In the genomic region with DNA sequence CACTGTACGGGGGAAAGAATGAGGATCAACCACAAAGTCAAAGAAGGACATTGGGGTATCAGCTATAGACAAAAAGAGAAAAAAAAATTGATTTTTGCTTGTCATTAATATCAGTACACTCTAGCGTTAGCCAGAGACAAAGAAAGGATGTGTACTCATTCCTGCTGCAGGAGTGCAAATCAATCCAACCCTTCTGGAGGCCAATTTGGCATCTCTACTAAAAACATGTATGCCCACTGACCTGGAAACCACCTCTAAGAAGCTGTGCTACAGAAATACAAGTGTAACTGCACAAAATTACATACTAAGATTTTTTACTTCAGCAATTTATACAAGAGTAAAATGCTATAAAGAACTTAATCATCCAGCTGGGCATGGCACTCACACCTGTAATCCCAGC, we compare ENCODE assay signal across 18 cellular contexts. TPM values are rescaled to one million over a fixed set of nuclear protein-coding genes. Genes with fewer than 3 reads are reported as not detected.
DNase-seq lines count a peak whose midpoint lies in the region; ATAC-seq and TF ChIP-seq lines count a peak whose summit lies in the region.
"Had no signal": no experiment of that assay in that cellular context is flagged by ENCODE, and none has a peak within 500 bp of the region (broad histone marks: within the 10 kb centered on the region; RNA-seq: fewer than 3 reads in every experiment).

No MANE protein-coding gene starts in this region.

- H3K27me3 Mint-ChIP-seq in effector memory CD8-positive, alpha-beta T cell: no peaks in the 10 kb centered on the region
- H3K27me3 Mint-ChIP-seq: CD4-positive, alpha-beta T cell; CD8-positive, alpha-beta memory T cell had no signal

- peak; percentile 7 for DNase-seq in Ammon's horn (ENCODE audit: low spot score)
- peak; percentile 49 for DNase-seq in astrocyte of the hippocampus (ENCODE audit: low read depth, low spot score)
- no peak for DNase-seq in left lobe of liver (ENCODE audit: low spot score)
- no peak for DNase-seq in effector memory CD8-positive, alpha-beta T cell
- DNase-seq in mesenteric fat pad (ENCODE audit: low spot score): no peak
- DNase-seq: BE2C; CD4-positive, alpha-beta T cell; CD8-positive, alpha-beta memory T cell; DMS 273 treated with DMSO at 0.1 percent for 48 hours; DMS79; EL; GDM1; GM23248; H7; HCEC 1CT had no signal

- H3K4me1 Mint-ChIP-seq in effector memory CD8-positive, alpha-beta T cell (ENCODE audit: low read depth in 2 of 2): peaks cover 0 to 2% of the 10 kb centered on the region in 2 donors
- H3K4me1 Mint-ChIP-seq: CD14-positive monocyte; CD8-positive, alpha-beta memory T cell had no signal

- H3K9me3 Mint-ChIP-seq in effector memory CD8-positive, alpha-beta T cell: no peaks in the 10 kb centered on the region
- H3K9me3 Mint-ChIP-seq: CD4-positive, alpha-beta T cell; CD8-positive, alpha-beta memory T cell had no signal

- ATAC-seq in left lobe of liver: peak; percentile 55
- ATAC-seq in effector memory CD8-positive, alpha-beta T cell (replicated peaks): no peak
- no peak for ATAC-seq in GM18505 (IDR thresholded peaks at IDR 0.05; ENCODE audit: unreplicated experiment)
- ATAC-seq: GM12878 had no signal

- no peak overlapping the region for H3K27ac Mint-ChIP-seq in effector memory CD8-positive, alpha-beta T cell
- H3K27ac Mint-ChIP-seq: CD4-positive, alpha-beta T cell had no signal

- peaks cover 45% of the 10 kb centered on the region for H3K36me3 Mint-ChIP-seq in effector memory CD8-positive, alpha-beta T cell (ENCODE audit: insufficient read depth)

- no peak overlapping the region for H3K4me3 Mint-ChIP-seq in effector memory CD8-positive, alpha-beta T cell
- H3K4me3 Mint-ChIP-seq: CD14-positive monocyte; CD4-positive, alpha-beta T cell; CD8-positive, alpha-beta memory T cell had no signal

- no peak for TF ChIP-seq POLR2A in GM18505 (IDR thresholded peaks at IDR 0.05; ENCODE audit: borderline replicate concordance, extremely low read depth, insufficient read depth, insufficient read length)

RNA-seq across cellular contexts. Expression of a gene that starts 13.6 kb away (rescaled TPM):
- 31.6 TPM for total RNA-seq in left lobe of liver
- total RNA-seq in mesenteric fat pad: 48.0 TPM

RNA-seq across cellular contexts. Expression of a gene that starts 27.5 kb away (rescaled TPM):
- total RNA-seq in left lobe of liver (21.5 TPM), mesenteric fat pad (31.0 TPM)
- total RNA-seq: CD4-positive, alpha-beta T cell; CD8-positive, alpha-beta memory T cell had no signal

RNA-seq across cellular contexts. Expression of a gene that starts 33.6 kb away (rescaled TPM):
- total RNA-seq in left lobe of liver (20.1 TPM), mesenteric fat pad (28.6 TPM)

Comparison
In these comparisons a context has a peak if more than half of its experiments do, and no peak if none do; other contexts are left out.
1. DNase-seq: peak in Ammon's horn (single experiment) and astrocyte of the hippocampus (single experiment); none in left lobe of liver (single experiment), effector memory CD8-positive, alpha-beta T cell (0 of 3) and mesenteric fat pad (single experiment).